ENCODE assay signal across 1 cellular context in the genomic region with DNA sequence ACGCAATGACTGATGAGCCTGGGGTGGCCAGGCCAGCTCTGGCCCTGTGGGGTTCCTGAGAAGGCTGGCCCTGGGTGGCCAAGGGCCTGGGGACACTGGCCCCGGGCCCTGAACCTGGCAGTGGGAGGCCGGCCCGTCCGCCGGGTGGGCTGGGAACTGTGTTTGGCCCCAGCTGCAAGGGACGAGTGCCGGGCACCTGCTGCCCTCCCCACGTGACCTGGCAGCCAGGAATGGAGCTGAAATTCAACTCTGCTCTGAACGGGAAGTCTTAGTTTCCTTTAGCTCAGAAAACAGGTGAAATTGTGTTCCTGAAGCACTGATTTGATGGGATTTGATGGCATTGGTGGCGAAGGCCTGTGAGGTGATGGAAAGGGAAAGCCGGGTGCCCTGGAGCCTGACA.
TF ChIP-seq lines count a peak whose summit lies in the region.

No MANE protein-coding gene starts in this region.

TF ChIP-seq in IMR-90, 13 proteins besides CTCF, POLR2A, EP300 and RAD21:
- TF ChIP-seq, protein P1, sequence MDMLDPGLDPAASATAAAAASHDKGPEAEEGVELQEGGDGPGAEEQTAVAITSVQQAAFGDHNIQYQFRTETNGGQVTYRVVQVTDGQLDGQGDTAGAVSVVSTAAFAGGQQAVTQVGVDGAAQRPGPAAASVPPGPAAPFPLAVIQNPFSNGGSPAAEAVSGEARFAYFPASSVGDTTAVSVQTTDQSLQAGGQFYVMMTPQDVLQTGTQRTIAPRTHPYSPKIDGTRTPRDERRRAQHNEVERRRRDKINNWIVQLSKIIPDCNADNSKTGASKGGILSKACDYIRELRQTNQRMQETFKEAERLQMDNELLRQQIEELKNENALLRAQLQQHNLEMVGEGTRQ (IDR thresholded peaks at IDR 0.05; ENCODE audit: low read depth, low read length), result no peak
- TF ChIP-seq RFX5 (IDR thresholded peaks at IDR 0.05; ENCODE audit: low read depth, low read length) (no peak), BHLHE40 (IDR thresholded peaks at IDR 0.05; ENCODE audit: low read depth, low read length) (no peak), SMC3 (IDR thresholded peaks at IDR 0.05; ENCODE audit: low read depth, low read length) (no peak), FOS (IDR thresholded peaks at IDR 0.05; ENCODE audit: low read depth, low read length) (no peak), MAZ (IDR thresholded peaks at IDR 0.05; ENCODE audit: borderline replicate concordance, low read depth, low read length) (no peak), RCOR1 (IDR thresholded peaks at IDR 0.05; ENCODE audit: insufficient replicate concordance, low read length) (no peak)
- TF ChIP-seq, protein P2, sequence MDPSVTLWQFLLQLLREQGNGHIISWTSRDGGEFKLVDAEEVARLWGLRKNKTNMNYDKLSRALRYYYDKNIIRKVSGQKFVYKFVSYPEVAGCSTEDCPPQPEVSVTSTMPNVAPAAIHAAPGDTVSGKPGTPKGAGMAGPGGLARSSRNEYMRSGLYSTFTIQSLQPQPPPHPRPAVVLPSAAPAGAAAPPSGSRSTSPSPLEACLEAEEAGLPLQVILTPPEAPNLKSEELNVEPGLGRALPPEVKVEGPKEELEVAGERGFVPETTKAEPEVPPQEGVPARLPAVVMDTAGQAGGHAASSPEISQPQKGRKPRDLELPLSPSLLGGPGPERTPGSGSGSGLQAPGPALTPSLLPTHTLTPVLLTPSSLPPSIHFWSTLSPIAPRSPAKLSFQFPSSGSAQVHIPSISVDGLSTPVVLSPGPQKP (IDR thresholded peaks at IDR 0.05; ENCODE audit: borderline replicate concordance, low read depth, low read length), result no peak
TF ChIP-seq in IMR-90: peak in this region for 0.
